Comparison of ENCODE assay signal across 23 cellular contexts in genomic region chr9:87075537-87075936, GRCh38.
A peak's percentile ranks its signal among the peaks of the same experiment; 100 is the strongest.
DNase-seq lines count a peak whose midpoint lies in the region; ATAC-seq and TF ChIP-seq lines count a peak whose summit lies in the region.
"Had no signal": no experiment of that assay in that cellular context is flagged by ENCODE, and none has a peak within 500 bp of the region (broad histone marks: within the 10 kb centered on the region; RNA-seq: fewer than 3 reads in every experiment).

No MANE protein-coding gene starts in this region.

- H3K4ac ChIP-seq in mesendoderm (ENCODE audit: low read depth, low read length) = no peak overlapping the region

- no peaks in the 10 kb centered on the region for H3K36me3 Mint-ChIP-seq in T-helper 17 cell (ENCODE audit: low read depth)
- H3K36me3 Mint-ChIP-seq in activated CD8-positive, alpha-beta T cell treated with anti-CD3 and anti-CD28 coated beads, Interleukin-2, amount 10 ng/mL, durations not matched to agents 7 days and 5 days (ENCODE audit: low read depth) = no peaks in the 10 kb centered on the region

- H3K27ac ChIP-seq in foreskin keratinocyte = no peak overlapping the region
- H3K27ac ChIP-seq in mesendoderm (ENCODE audit: low read depth, low read length) = no peak overlapping the region
- H3K27ac ChIP-seq: C4-2B, RWPE1 had no signal

- H3K4me3 Mint-ChIP-seq in T-helper 17 cell = peak overlapping the region; percentile 37
- H3K4me3 Mint-ChIP-seq in activated CD8-positive, alpha-beta T cell treated with anti-CD3 and anti-CD28 coated beads, Interleukin-2, amount 10 ng/mL, durations not matched to agents 7 days and 5 days = no peak overlapping the region
- H3K4me3 Mint-ChIP-seq: B cell had no signal

- H2BK15ac ChIP-seq in mesendoderm (replicated peaks; ENCODE audit: low read depth) = no peak overlapping the region

- no peak overlapping the region for H3K27ac Mint-ChIP-seq in T-helper 17 cell
- H3K27ac Mint-ChIP-seq in activated CD8-positive, alpha-beta T cell treated with anti-CD3 and anti-CD28 coated beads, Interleukin-2, amount 10 ng/mL, durations not matched to agents 7 days and 5 days = no peak overlapping the region
- H3K27ac Mint-ChIP-seq: B cell had no signal

- H3K4me3 ChIP-seq in H7 (ENCODE audit: insufficient read depth, low read depth, low read length) = no peak overlapping the region
- no peak overlapping the region for H3K4me3 ChIP-seq in mesendoderm (ENCODE audit: low read length)
- H3K4me3 ChIP-seq: GM12878, HAP-1 had no signal

- H2AK5ac ChIP-seq in mesendoderm (ENCODE audit: low read length) = no peak overlapping the region

- CTCF ChIA-PET in activated CD8-positive, alpha-beta T cell treated with anti-CD3 and anti-CD28 coated beads, Interleukin-2, amount 10 ng/mL, durations not matched to agents 7 days and 5 days (lab: Charles Lee) = no interaction called here

- H3K4me1 Mint-ChIP-seq in T-helper 17 cell = no peaks in the 10 kb centered on the region
- no peaks in the 10 kb centered on the region for H3K4me1 Mint-ChIP-seq in activated CD8-positive, alpha-beta T cell treated with anti-CD3 and anti-CD28 coated beads, Interleukin-2, amount 10 ng/mL, durations not matched to agents 7 days and 5 days (ENCODE audit: low read depth)
- H3K4me1 Mint-ChIP-seq: B cell had no signal

- H3K36me3 ChIP-seq in H7 (replicated peaks; ENCODE audit: control insufficient read depth, insufficient read depth, low read length) (no peaks in the 10 kb centered on the region), mesendoderm (ENCODE audit: control insufficient read depth, insufficient read depth, low read length) (no peaks in the 10 kb centered on the region)
- H3K36me3 ChIP-seq: HAP-1 had no signal

- no peak overlapping the region for H4K5ac ChIP-seq in mesendoderm (ENCODE audit: low read length)

- H2BK5ac ChIP-seq in mesendoderm (ENCODE audit: low read length) = no peak overlapping the region

- TF ChIP-seq CTCF in foreskin keratinocyte (conservative IDR thresholded peaks at IDR 0.05) = peak; percentile 2

- H3K27me3 ChIP-seq in H7 (ENCODE audit: control insufficient read depth, insufficient read depth, low read length) = no peaks in the 10 kb centered on the region
- H3K27me3 ChIP-seq in foreskin keratinocyte = no peaks in the 10 kb centered on the region
- no peaks in the 10 kb centered on the region for H3K27me3 ChIP-seq in mesendoderm (ENCODE audit: insufficient read depth, low read length, poor library complexity)

- H3K56ac ChIP-seq in mesendoderm (ENCODE audit: low read length) = no peak overlapping the region

- H3K79me2 ChIP-seq in mesendoderm (ENCODE audit: control insufficient read depth, insufficient read depth, low read length) = no peaks in the 10 kb centered on the region

- no CpG with 5 or more reads among the region's 3 CpGs for WGBS in mesendoderm (ENCODE audit: extremely low coverage, insufficient coverage, low lambda C conversion rate)

- no peak overlapping the region for H3K23ac ChIP-seq in mesendoderm (ENCODE audit: low read length)

- no peaks in the 10 kb centered on the region for H3K27me3 Mint-ChIP-seq in T-helper 17 cell
- no peaks in the 10 kb centered on the region for H3K27me3 Mint-ChIP-seq in activated CD8-positive, alpha-beta T cell treated with anti-CD3 and anti-CD28 coated beads, Interleukin-2, amount 10 ng/mL, durations not matched to agents 7 days and 5 days (ENCODE audit: low read depth)
- H3K27me3 Mint-ChIP-seq: B cell had no signal

- no peaks in the 10 kb centered on the region for H3K4me1 ChIP-seq in foreskin keratinocyte
- H3K4me1 ChIP-seq in mesendoderm (ENCODE audit: control insufficient read depth, low read depth, low read length) = no peaks in the 10 kb centered on the region
- H3K4me1 ChIP-seq: HAP-1 had no signal

- DNase-seq in H7 (peak; percentile 32), T-helper 17 cell (no peak), foreskin keratinocyte (no peak), mesendoderm (peak; percentile 40), NCI-H1105 (lab: John Stamatoyannopoulos, UW) (no peak), NK-92 (lab: John Stamatoyannopoulos, UW; ENCODE audit: unreplicated experiment) (no peak)
- DNase-seq in activated CD8-positive, alpha-beta T cell treated with anti-CD3 and anti-CD28 coated beads, Interleukin-2, amount 10 ng/mL, durations not matched to agents 7 days and 5 days = no peak
- DNase-seq: DMS53, GDM1, IMR-90, KG1, MM.1S, NCI-H1417, NCI-H1694, NCI-H2029 treated with DMSO at 0.1 percent for 48 hours, NCI-H446 treated with DMSO at 0.1 percent for 48 hours, NCI-H526, SHP77 had no signal

- no peaks in the 10 kb centered on the region for H3K9me3 Mint-ChIP-seq in activated CD8-positive, alpha-beta T cell treated with anti-CD3 and anti-CD28 coated beads, Interleukin-2, amount 10 ng/mL, durations not matched to agents 7 days and 5 days (ENCODE audit: insufficient read depth)

- no peak overlapping the region for H3K18ac ChIP-seq in mesendoderm (ENCODE audit: low read length)

- no peak overlapping the region for H4K8ac ChIP-seq in mesendoderm (ENCODE audit: low read depth, low read length)

- no peak overlapping the region for H3K9ac ChIP-seq in mesendoderm (ENCODE audit: low read length)

- POLR2A ChIA-PET in activated CD8-positive, alpha-beta T cell treated with anti-CD3 and anti-CD28 coated beads, Interleukin-2, amount 10 ng/mL, durations not matched to agents 7 days and 5 days (lab: Charles Lee) = no interaction called here

- H3K79me1 ChIP-seq in mesendoderm (ENCODE audit: low read length) = no peaks in the 10 kb centered on the region

- ATAC-seq in T-helper 17 cell = no peak
- no peak for ATAC-seq in foreskin keratinocyte
- ATAC-seq in activated CD8-positive, alpha-beta T cell treated with anti-CD3 and anti-CD28 coated beads, Interleukin-2, amount 10 ng/mL, durations not matched to agents 7 days and 5 days = no peak
- ATAC-seq: GM12878 had no signal

- H2BK120ac ChIP-seq in mesendoderm (ENCODE audit: low read depth, low read length) = no peak overlapping the region

- no peaks in the 10 kb centered on the region for H3K9me3 ChIP-seq in T-helper 17 cell (ENCODE audit: control insufficient read depth, low read length, poor library complexity, severe bottlenecking)
- H3K9me3 ChIP-seq: HAP-1 had no signal

- no peak overlapping the region for H3K4me2 ChIP-seq in mesendoderm (ENCODE audit: low read length)

Comparison
In these comparisons a context has a peak if more than half of its experiments do, and no peak if none do; other contexts are left out.
1. DNase-seq: peak in H7 (single experiment) and mesendoderm (single experiment); none in T-helper 17 cell (0 of 3), foreskin keratinocyte (0 of 2), NCI-H1105 (single experiment), NK-92 (single experiment) and activated CD8-positive, alpha-beta T cell treated with anti-CD3 and anti-CD28 coated beads, Interleukin-2, amount 10 ng/mL, durations not matched to agents 7 days and 5 days (single experiment).